9 cellular contexts compared by ENCODE assay signal in the genomic region with DNA sequence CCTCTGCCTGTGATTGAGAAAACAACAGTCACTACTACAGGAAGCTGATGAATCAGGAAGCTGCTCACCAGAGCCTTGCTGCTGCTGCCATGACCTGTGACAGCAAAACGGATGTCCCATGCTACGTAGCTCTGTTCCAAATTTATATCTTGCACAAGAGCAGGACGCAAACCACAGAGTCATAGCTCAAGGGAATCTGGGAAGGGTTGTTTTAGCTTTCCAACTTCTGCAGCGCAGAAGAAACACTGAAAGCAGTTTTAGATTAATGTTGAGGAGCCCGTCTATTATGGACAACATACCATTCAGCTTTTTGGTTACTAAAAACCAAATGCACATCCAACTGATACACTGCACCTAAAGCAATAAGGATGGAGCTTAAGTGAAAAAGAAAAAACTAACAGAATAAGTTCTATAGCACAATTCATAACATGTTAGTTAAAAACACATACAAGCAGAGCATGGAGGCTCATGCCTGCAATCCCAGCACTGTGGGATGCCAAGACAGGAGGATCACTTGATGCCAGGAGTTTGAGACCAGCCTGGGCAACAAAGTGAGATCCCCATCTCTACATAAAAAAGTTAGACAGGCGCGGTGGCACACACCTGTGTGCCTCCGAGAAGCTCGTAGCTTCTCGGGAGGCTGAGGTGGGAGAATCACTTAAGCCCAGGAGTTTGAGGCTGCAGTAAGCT. TPM values are rescaled to one million over a fixed set of nuclear protein-coding genes. Genes with fewer than 3 reads are reported as not detected.
DNase-seq lines count a peak whose midpoint lies in the region; ATAC-seq and TF ChIP-seq lines count a peak whose summit lies in the region.
"Had no signal": no experiment of that assay in that cellular context is flagged by ENCODE, and none has a peak within 500 bp of the region (broad histone marks: within the 10 kb centered on the region; RNA-seq: fewer than 3 reads in every experiment).

No MANE protein-coding gene starts in this region.

- H3K4me3 ChIP-seq in cardiac fibroblast (replicated peaks in 1 of 2; ENCODE audit: low read depth in 2 of 2, low read length in 2 of 2): no peak overlapping the region
- H3K4me3 ChIP-seq in lower leg skin (ENCODE audit: low read depth, poor library complexity, severe bottlenecking): no peak overlapping the region

- H3K4me3 Mint-ChIP-seq in T-cell: peak overlapping the region; percentile 15 to 63 (median 18)
- H3K4me3 Mint-ChIP-seq in stimulated activated memory B cell treated with anti-CD40 and anti-IgM and Interleukin-4, amounts not matched to agents 10 μg/mL and 1 μg/mL and 100 μg/mL, for 72 hours: peak overlapping the region; percentile 15

- H3K27me3 Mint-ChIP-seq in T-cell: no peaks in the 10 kb centered on the region
- peaks cover 12% of the 10 kb centered on the region for H3K27me3 Mint-ChIP-seq in stimulated activated memory B cell treated with anti-CD40 and anti-IgM and Interleukin-4, amounts not matched to agents 10 μg/mL and 1 μg/mL and 100 μg/mL, for 72 hours

- H3K4me1 Mint-ChIP-seq in T-cell: peaks cover 8 to 19% (median 17%) of the 10 kb centered on the region in 3 donors
- H3K4me1 Mint-ChIP-seq in stimulated activated memory B cell treated with anti-CD40 and anti-IgM and Interleukin-4, amounts not matched to agents 10 μg/mL and 1 μg/mL and 100 μg/mL, for 72 hours: peaks cover 11% of the 10 kb centered on the region

- intact Hi-C loops in lower leg skin (cut with DNase I; ENCODE audit: low total_unique reads): no loop called here

- no peaks in the 10 kb centered on the region for H3K36me3 Mint-ChIP-seq in T-cell
- H3K36me3 Mint-ChIP-seq in stimulated activated memory B cell treated with anti-CD40 and anti-IgM and Interleukin-4, amounts not matched to agents 10 μg/mL and 1 μg/mL and 100 μg/mL, for 72 hours: no peaks in the 10 kb centered on the region

- TF ChIP-seq POLR2A in lower leg skin (IDR thresholded peaks at IDR 0.05): no peak

- peak; percentile 92 to 96 for ATAC-seq in activated CD4-positive, CD25-positive, alpha-beta regulatory T cell treated with anti-CD3 and anti-CD28 coated beads, Interleukin-2, amount 50 U/mL, for 24 hours
- ATAC-seq in T-cell (replicated peaks in 1 of 4) (peak; percentile 89 to 99 (median 98)), GM19455 (IDR thresholded peaks at IDR 0.05; ENCODE audit: unreplicated experiment) (no peak), GM18867 (IDR thresholded peaks at IDR 0.05; ENCODE audit: unreplicated experiment) (no peak)
- ATAC-seq in stimulated activated memory B cell treated with anti-CD40 and anti-IgM and Interleukin-4, amounts not matched to agents 10 μg/mL and 1 μg/mL and 100 μg/mL, for 72 hours: peak; percentile 71

- TF ChIP-seq CTCF in cardiac fibroblast (IDR thresholded peaks at IDR 0.05; ENCODE audit: low read depth, low read length) (no peak), lower leg skin (IDR thresholded peaks at IDR 0.05) (no peak)

- WGBS in lower leg skin, 2 donors: 53 to 55% methylated on average over 10 of the region's 10 CpGs

- no peak for DNase-seq in activated CD4-positive, CD25-positive, alpha-beta regulatory T cell treated with anti-CD3 and anti-CD28 coated beads, Interleukin-2, amount 50 U/mL, for 72 hours
- DNase-seq in T-cell (peak; percentile 16 to 64 (median 32)), cardiac fibroblast (ENCODE audit: low read depth in 2 of 2) (peak; percentile 98), lower leg skin (ENCODE audit: low spot score in 2 of 2) (peak; percentile 91 to 93)

- POLR2A ChIA-PET in T-cell (lab: Charles Lee): interaction anchor here (0.5 to 0.6 kb wide), 3 partner anchors 8 to 1171 kb away, joined by 3 to 7 read pairs (median 3); no protein-coding TSS in a partner anchor

- H3K9me3 Mint-ChIP-seq in T-cell: peaks cover 0 to 2% (median 0%) of the 10 kb centered on the region in 3 donors
- H3K9me3 Mint-ChIP-seq in stimulated activated memory B cell treated with anti-CD40 and anti-IgM and Interleukin-4, amounts not matched to agents 10 μg/mL and 1 μg/mL and 100 μg/mL, for 72 hours: peaks cover 12% of the 10 kb centered on the region

- H3K27ac Mint-ChIP-seq in T-cell: peak overlapping the region; percentile 92 to 95
- peak overlapping the region; percentile 71 for H3K27ac Mint-ChIP-seq in stimulated activated memory B cell treated with anti-CD40 and anti-IgM and Interleukin-4, amounts not matched to agents 10 μg/mL and 1 μg/mL and 100 μg/mL, for 72 hours

- CTCF ChIA-PET in T-cell (lab: Charles Lee): interaction anchor here (0.6 to 1.5 kb wide), 4 partner anchors 12 to 120 kb away, joined by 3 to 7 read pairs (median 4); a partner anchor contains a TSS

RNA-seq across cellular contexts. Expression of a gene that starts 1.7 kb away (rescaled TPM):
- total RNA-seq in T-cell (not detected), lower leg skin (not detected)
- total RNA-seq: Caco-2 had no signal

RNA-seq across cellular contexts. Expression of a gene that starts 21.1 kb away (rescaled TPM):
- under 1 TPM in 3 of 5 donors, not detected in 2; 0.16 to 0.58 (median 0.23) TPM for total RNA-seq in T-cell
- total RNA-seq in lower leg skin: 10 to 100 TPM; 12.9 to 99.8 (median 39.9) TPM
- total RNA-seq: Caco-2 had no signal

RNA-seq across cellular contexts. Expression of a gene that starts 37.6 kb away (rescaled TPM):
- total RNA-seq in T-cell: 1 to 10 TPM; 1.3 to 2.0 (median 1.6) TPM
- under 1 TPM in 3 of 4 donors, not detected in 1; 0.17 to 0.49 (median 0.29) TPM for total RNA-seq in lower leg skin

Comparison
In these comparisons a context has a peak if more than half of its experiments do, and no peak if none do; other contexts are left out.
1. ATAC-seq: peak in activated CD4-positive, CD25-positive, alpha-beta regulatory T cell treated with anti-CD3 and anti-CD28 coated beads, Interleukin-2, amount 50 U/mL, for 24 hours (2 of 2), T-cell (4 of 4) and stimulated activated memory B cell treated with anti-CD40 and anti-IgM and Interleukin-4, amounts not matched to agents 10 μg/mL and 1 μg/mL and 100 μg/mL, for 72 hours (single experiment); none in GM19455 (single experiment) and GM18867 (single experiment).
2. RNA of a gene that starts 21.1 kb away (total RNA-seq): 12.9 to 99.8 TPM in lower leg skin; 0.16 to 0.58 TPM in T-cell; every median in the first group is over 4 times any median in the second.